ENCODE assay signal across 28 cellular contexts in genomic region chr5:127830829-127831598, GRCh38.
"Had no signal": no experiment of that assay in that cellular context is flagged by ENCODE, and none has a peak within 500 bp of the region (broad histone marks: within the 10 kb centered on the region; RNA-seq: fewer than 3 reads in every experiment).

No MANE protein-coding gene starts in this region.

- FAIRE-seq: keratinocyte had no signal

- H3K4me2 ChIP-seq: neural progenitor cell had no signal

- H3K27me3 ChIP-seq: heart right ventricle, left lung, neural progenitor cell, neutrophil, right atrium auricular region, transverse colon, upper lobe of left lung, vagina had no signal

- H3K4me1 ChIP-seq: left lung, right atrium auricular region, upper lobe of left lung had no signal

- H3K36me3 ChIP-seq: heart right ventricle, left lung, lower lobe of right lung, neural progenitor cell, neutrophil, right atrium auricular region, transverse colon, upper lobe of left lung, vagina had no signal

- H3K9ac ChIP-seq: neural progenitor cell had no signal

- H3K27ac ChIP-seq: heart right ventricle, left lung, lower lobe of right lung, neural progenitor cell, neutrophil, right atrium auricular region, transverse colon, upper lobe of left lung, vagina had no signal

- ATAC-seq: heart right ventricle; left cardiac atrium; left lung; lower lobe of right lung; natural killer cell; sciatic nerve; stimulated activated memory B cell treated with anti-CD40 and anti-IgM and Interleukin-4, amounts not matched to agents 10 μg/mL and 1 μg/mL and 100 μg/mL, for 72 hours; stimulated activated naive CD8-positive, alpha-beta T cell treated with anti-CD3 and anti-CD28 coated beads, Interleukin-15, amount 100 ng/mL, for 72 hours had no signal

- H2AFZ ChIP-seq: neural progenitor cell had no signal

- H3K9me3 ChIP-seq: heart right ventricle, left lung, lower lobe of right lung, neutrophil, right atrium auricular region, transverse colon, upper lobe of left lung, vagina had no signal

- H3K4me3 ChIP-seq: heart right ventricle, left lung, lower lobe of right lung, neural progenitor cell, right atrium auricular region, transverse colon, upper lobe of left lung, vagina had no signal

- DNase-seq: heart right ventricle; hippocampal formation; left cardiac atrium; left lung; lower lobe of right lung; mammary epithelial cell; mesenchymal stem cell; naive B cell; natural killer cell; nephron progenitor cell; occipital lobe; small intestine; stimulated activated CD4-positive, alpha-beta T cell treated with anti-CD3 and anti-CD28 coated beads, Interleukin-1b, Interleukin-23, amount 100 ng/mL, for 48 hours; stimulated activated CD4-positive, alpha-beta T cell treated with anti-CD3 and anti-CD28 coated beads, Interleukin-2, amount 100 ng/mL, for 48 hours; stimulated activated CD4-positive, alpha-beta T cell treated with anti-CD3 and anti-CD28 coated beads, Interleukin-4, amount 100 ng/mL, for 4 hours; stimulated activated CD8-positive, alpha-beta memory T cell treated with anti-CD3 and anti-CD28 coated beads, Interleukin-4, amount 100 ng/mL, for 48 hours; stimulated activated naive CD4-positive, alpha-beta T cell treated with Interleukin-2 at 50 U/mL for 16 hours; stimulated activated naive CD8-positive, alpha-beta T cell treated with anti-CD3 and anti-CD28 coated beads, Interleukin-15, amount 100 ng/mL, for 72 hours; substantia nigra; transverse colon; upper lobe of left lung had no signal
